ENCODE assay signal across 1 cellular context in the genomic region with DNA sequence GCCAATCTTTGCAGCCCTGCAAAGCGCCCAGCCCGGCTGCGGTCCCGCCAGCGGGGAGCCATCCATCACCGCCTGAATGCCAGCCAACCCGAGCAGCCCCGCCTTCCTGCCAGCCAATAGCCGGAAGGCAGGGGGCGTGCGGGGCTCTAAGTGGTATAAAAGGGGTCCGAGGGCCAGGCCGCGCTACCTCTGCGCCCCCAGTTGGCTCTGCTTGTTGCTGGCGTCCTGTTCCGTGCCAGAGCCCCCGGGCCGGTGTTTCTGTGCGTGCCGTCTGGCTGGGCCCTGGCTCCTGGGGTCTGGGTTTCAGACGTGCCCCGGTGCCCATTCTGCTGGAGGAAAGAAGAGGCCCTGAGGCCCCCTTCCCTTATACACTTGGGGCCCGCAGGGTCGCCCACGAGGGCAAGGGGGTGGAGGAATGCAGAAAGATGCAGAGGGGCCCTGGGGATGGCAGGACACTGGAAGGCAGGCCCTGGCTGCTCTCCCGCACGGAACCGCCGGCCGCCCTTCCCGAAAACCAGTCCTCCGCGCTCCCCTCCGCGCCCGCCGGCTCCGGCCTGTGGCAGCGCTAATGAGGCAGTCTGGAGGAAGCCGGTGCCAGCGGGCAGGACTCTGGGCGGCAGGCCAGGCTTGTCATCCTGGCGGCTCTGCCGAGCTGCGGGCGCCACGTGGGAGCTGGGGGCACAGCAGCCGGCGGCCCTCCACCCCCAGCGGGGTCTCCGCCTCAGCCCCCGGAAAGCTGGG.
TF ChIP-seq lines count a peak whose summit lies in the region.

No MANE protein-coding gene starts in this region.

TF ChIP-seq in GM12878, 131 proteins besides CTCF, POLR2A, EP300 and RAD21 (continued from another document):
- TF ChIP-seq, protein P1, sequence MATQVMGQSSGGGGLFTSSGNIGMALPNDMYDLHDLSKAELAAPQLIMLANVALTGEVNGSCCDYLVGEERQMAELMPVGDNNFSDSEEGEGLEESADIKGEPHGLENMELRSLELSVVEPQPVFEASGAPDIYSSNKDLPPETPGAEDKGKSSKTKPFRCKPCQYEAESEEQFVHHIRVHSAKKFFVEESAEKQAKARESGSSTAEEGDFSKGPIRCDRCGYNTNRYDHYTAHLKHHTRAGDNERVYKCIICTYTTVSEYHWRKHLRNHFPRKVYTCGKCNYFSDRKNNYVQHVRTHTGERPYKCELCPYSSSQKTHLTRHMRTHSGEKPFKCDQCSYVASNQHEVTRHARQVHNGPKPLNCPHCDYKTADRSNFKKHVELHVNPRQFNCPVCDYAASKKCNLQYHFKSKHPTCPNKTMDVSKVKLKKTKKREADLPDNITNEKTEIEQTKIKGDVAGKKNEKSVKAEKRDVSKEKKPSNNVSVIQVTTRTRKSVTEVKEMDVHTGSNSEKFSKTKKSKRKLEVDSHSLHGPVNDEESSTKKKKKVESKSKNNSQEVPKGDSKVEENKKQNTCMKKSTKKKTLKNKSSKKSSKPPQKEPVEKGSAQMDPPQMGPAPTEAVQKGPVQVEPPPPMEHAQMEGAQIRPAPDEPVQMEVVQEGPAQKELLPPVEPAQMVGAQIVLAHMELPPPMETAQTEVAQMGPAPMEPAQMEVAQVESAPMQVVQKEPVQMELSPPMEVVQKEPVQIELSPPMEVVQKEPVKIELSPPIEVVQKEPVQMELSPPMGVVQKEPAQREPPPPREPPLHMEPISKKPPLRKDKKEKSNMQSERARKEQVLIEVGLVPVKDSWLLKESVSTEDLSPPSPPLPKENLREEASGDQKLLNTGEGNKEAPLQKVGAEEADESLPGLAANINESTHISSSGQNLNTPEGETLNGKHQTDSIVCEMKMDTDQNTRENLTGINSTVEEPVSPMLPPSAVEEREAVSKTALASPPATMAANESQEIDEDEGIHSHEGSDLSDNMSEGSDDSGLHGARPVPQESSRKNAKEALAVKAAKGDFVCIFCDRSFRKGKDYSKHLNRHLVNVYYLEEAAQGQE (IDR thresholded peaks at IDR 0.05; ENCODE audit: low read depth, low read length): no peak
- TF ChIP-seq RELA (IDR thresholded peaks at IDR 0.05; ENCODE audit: borderline replicate concordance, partially characterized antibody) (no peak), PML (IDR thresholded peaks at IDR 0.05; ENCODE audit: low read length) (no peak), NR2C2 (IDR thresholded peaks at IDR 0.05; ENCODE audit: borderline replicate concordance, control insufficient read depth, insufficient read length, low read depth) (no peak), STAT1 (conservative IDR thresholded peaks at IDR 0.05) (no peak), IKZF1 (conservative IDR thresholded peaks at IDR 0.05) (no peak; the same call in 1 of the 2 replicates)
- TF ChIP-seq, protein P2, sequence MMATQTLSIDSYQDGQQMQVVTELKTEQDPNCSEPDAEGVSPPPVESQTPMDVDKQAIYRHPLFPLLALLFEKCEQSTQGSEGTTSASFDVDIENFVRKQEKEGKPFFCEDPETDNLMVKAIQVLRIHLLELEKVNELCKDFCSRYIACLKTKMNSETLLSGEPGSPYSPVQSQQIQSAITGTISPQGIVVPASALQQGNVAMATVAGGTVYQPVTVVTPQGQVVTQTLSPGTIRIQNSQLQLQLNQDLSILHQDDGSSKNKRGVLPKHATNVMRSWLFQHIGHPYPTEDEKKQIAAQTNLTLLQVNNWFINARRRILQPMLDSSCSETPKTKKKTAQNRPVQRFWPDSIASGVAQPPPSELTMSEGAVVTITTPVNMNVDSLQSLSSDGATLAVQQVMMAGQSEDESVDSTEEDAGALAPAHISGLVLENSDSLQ (IDR thresholded peaks at IDR 0.05): peak; percentile 83
- TF ChIP-seq, protein P3, sequence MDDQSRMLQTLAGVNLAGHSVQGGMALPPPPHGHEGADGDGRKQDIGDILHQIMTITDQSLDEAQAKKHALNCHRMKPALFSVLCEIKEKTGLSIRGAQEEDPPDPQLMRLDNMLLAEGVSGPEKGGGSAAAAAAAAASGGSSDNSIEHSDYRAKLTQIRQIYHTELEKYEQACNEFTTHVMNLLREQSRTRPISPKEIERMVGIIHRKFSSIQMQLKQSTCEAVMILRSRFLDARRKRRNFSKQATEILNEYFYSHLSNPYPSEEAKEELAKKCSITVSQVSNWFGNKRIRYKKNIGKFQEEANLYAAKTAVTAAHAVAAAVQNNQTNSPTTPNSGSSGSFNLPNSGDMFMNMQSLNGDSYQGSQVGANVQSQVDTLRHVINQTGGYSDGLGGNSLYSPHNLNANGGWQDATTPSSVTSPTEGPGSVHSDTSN (IDR thresholded peaks at IDR 0.05; ENCODE audit: insufficient replicate concordance, low read depth, low read length): peak; percentile 79
